Comparison of ENCODE assay signal across 7 cellular contexts in the genomic region with DNA sequence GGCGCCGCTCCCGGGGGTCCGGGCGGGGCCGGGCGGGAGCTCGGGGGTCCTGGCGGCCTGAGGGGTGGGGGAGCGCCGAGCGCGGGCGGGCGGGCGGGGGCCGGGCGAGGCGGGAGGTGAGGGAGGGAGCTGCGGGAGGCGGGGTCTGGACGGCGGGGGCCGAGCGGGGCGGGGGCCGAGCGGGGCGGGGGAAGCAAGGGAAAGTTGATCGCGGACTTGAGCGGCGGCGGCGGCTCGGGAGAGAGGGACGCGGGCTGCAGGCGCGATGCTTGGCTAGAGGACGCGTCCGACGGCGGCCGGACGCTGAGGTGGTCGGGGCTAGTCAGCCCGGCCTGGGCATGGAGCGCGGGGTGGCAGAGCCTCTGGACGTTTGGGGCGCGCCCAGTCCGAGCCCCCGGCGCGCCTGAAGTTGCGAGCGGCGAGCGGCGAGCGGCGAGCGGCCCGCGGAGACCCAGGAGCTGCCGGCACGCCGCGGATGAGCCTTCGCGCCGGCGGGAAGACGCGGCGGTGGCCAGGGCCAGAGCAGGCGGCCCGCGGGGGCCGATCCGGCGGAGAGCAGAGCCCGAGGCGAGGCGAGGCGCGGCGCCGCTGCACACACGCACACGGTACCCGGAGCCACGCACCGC. TPM values are rescaled to one million over a fixed set of nuclear protein-coding genes. Genes with fewer than 3 reads are reported as not detected.
DNase-seq lines count a peak whose midpoint lies in the region; ATAC-seq and TF ChIP-seq lines count a peak whose summit lies in the region.

A gene (plus strand): TSS at position 207 of the 626 bp plus-strand sequence. CDS start 42,912 bp downstream, outside the sequence.

- H4K91ac ChIP-seq in H9 (ENCODE audit: insufficient read length, low read depth, low read length): no peak within 1 kb of the TSS

- H3K27ac ChIP-seq in H9 (ENCODE audit: insufficient read length, low read depth, low read length) (no peak within 1 kb of the TSS), neural cell (ENCODE audit: low read length) (no peak within 1 kb of the TSS)

- no peak within 1 kb of the TSS for H3T11ph ChIP-seq in H9 (ENCODE audit: low read length)

- no peaks in the 10 kb centered on the region for H3K79me1 ChIP-seq in H9 (ENCODE audit: insufficient read depth, low read depth, low read length, poor library complexity, severe bottlenecking)

- H4K5ac ChIP-seq in H9 (ENCODE audit: insufficient read length, low read depth, low read length): no peak within 1 kb of the TSS

- H3K27me3 Mint-ChIP-seq in H9 (ENCODE audit: low read depth): peaks cover 91% of the 10 kb centered on the region
- peaks cover 58 to 84% of the 10 kb centered on the region in 2 donors for H3K27me3 Mint-ChIP-seq in effector memory CD8-positive, alpha-beta T cell

- H2BK15ac ChIP-seq in H9 (ENCODE audit: low read depth, low read length): no peak within 1 kb of the TSS

- peak within 1 kb of the TSS; percentile 60 to 83 for H3K4me3 Mint-ChIP-seq in H9
- H3K4me3 Mint-ChIP-seq in effector memory CD8-positive, alpha-beta T cell: peak within 1 kb of the TSS; percentile 74 to 75

- H3K27me3 ChIP-seq in H9 (ENCODE audit: insufficient read depth, low read length): peaks cover 25% of the 10 kb centered on the region; the same call in 1 of the 2 replicates
- H3K27me3 ChIP-seq in neural cell (ENCODE audit: insufficient read depth, low read depth, low read length): peaks cover 32% of the 10 kb centered on the region

- peaks cover 14 to 18% of the 10 kb centered on the region in 2 experiments for H3K4me1 Mint-ChIP-seq in H9
- H3K4me1 Mint-ChIP-seq in effector memory CD8-positive, alpha-beta T cell (ENCODE audit: low read depth in 2 of 2): peaks cover 0 to 10% of the 10 kb centered on the region in 2 donors

- H3K4me1 ChIP-seq in H9 (ENCODE audit: insufficient read depth, low read length): peaks cover 3% of the 10 kb centered on the region; the same call in 1 of the 2 replicates

- TF ChIP-seq CTCF in H9 (conservative IDR thresholded peaks at IDR 0.05) (no peak), neural cell (IDR thresholded peaks at IDR 0.05; ENCODE audit: poor library complexity, severe bottlenecking) (peak; percentile 26)

- H3K4ac ChIP-seq in H9 (ENCODE audit: low read depth, low read length): no peak within 1 kb of the TSS

- peak within 1 kb of the TSS; percentile 71 for H3K4me3 ChIP-seq in neural cell (ENCODE audit: low read length)

- H3K56ac ChIP-seq in H9 (ENCODE audit: insufficient read length, low read depth, low read length): no peak within 1 kb of the TSS

- H3K9ac ChIP-seq in H9 (ENCODE audit: extremely low read depth, insufficient read length, low read length) (no peak within 1 kb of the TSS), neural cell (ENCODE audit: low read length) (peak within 1 kb of the TSS; percentile 52)

- H3K36me3 Mint-ChIP-seq in H9 (ENCODE audit: insufficient read depth in 1 of 3, low read depth in 3 of 3): peaks cover 0 to 1% (median 0%) of the 10 kb centered on the region in 3 experiments; a peak in 1 of 7 replicates
- H3K36me3 Mint-ChIP-seq in effector memory CD8-positive, alpha-beta T cell (ENCODE audit: insufficient read depth): no peaks in the 10 kb centered on the region

- no peak within 1 kb of the TSS for H2AFZ ChIP-seq in H9 (ENCODE audit: low read length)
- H2AFZ ChIP-seq in neural cell (ENCODE audit: low read depth, low read length): no peak within 1 kb of the TSS

- H4K20me1 ChIP-seq in H9 (ENCODE audit: control insufficient read depth, insufficient read depth, insufficient read length) (no peaks in the 10 kb centered on the region), neural cell (ENCODE audit: insufficient read depth) (no peaks in the 10 kb centered on the region)

- no peak within 1 kb of the TSS for H2BK5ac ChIP-seq in H9 (ENCODE audit: insufficient read length, low read length)

- H2AK5ac ChIP-seq in H9 (ENCODE audit: insufficient read length, low read length): no peak within 1 kb of the TSS

- no peak within 1 kb of the TSS for H2BK120ac ChIP-seq in H9 (ENCODE audit: low read depth, low read length, poor library complexity, severe bottlenecking)

- H3K9me2 ChIP-seq in neural cell (ENCODE audit: insufficient read depth, low read length): no peaks in the 10 kb centered on the region

- TF ChIP-seq RAD21 in neural cell (conservative IDR thresholded peaks at IDR 0.05): peak; percentile 50

- DNase-seq in H9 (peak; percentile 80), NCI-H69 (lab: John Stamatoyannopoulos, UW) (peak; percentile 81)
- DNase-seq in effector memory CD8-positive, alpha-beta T cell: no peak

- WGBS in H9 (ENCODE audit: extremely low coverage, insufficient read length, low lambda C conversion rate): no CpG with 5 or more reads among the region's 97 CpGs

- no peak within 1 kb of the TSS for H3K18ac ChIP-seq in H9 (ENCODE audit: insufficient read length, low read depth, low read length)

- H3K36me3 ChIP-seq in neural cell (ENCODE audit: insufficient read depth, low read length): no peaks in the 10 kb centered on the region

- ATAC-seq in effector memory CD8-positive, alpha-beta T cell (replicated peaks): peak; percentile 31
- ATAC-seq in GM18870 (IDR thresholded peaks at IDR 0.05; ENCODE audit: unreplicated experiment) (no peak), GM21737 (IDR thresholded peaks at IDR 0.05; ENCODE audit: unreplicated experiment) (no peak), GM18517 (IDR thresholded peaks at IDR 0.05; ENCODE audit: unreplicated experiment) (no peak)

- no peak within 1 kb of the TSS for H4K8ac ChIP-seq in H9 (replicated peaks; ENCODE audit: insufficient read length, low read depth, low read length)

- no peaks in the 10 kb centered on the region for H3K79me2 ChIP-seq in H9 (ENCODE audit: insufficient read depth, low read length)
- no peaks in the 10 kb centered on the region for H3K79me2 ChIP-seq in neural cell (replicated peaks; ENCODE audit: insufficient read depth, low read length)

- H3K9me3 Mint-ChIP-seq in H9: no peaks in the 10 kb centered on the region
- H3K9me3 Mint-ChIP-seq in effector memory CD8-positive, alpha-beta T cell: no peaks in the 10 kb centered on the region

- H2BK20ac ChIP-seq in H9 (ENCODE audit: low read depth, low read length, poor library complexity, severe bottlenecking): no peak within 1 kb of the TSS

- H3K23ac ChIP-seq in H9 (ENCODE audit: insufficient read length, low read depth, low read length): no peak within 1 kb of the TSS

- no peaks in the 10 kb centered on the region for H3K9me3 ChIP-seq in H9 (ENCODE audit: control insufficient read depth, low read depth, low read length)
- no peaks in the 10 kb centered on the region for H3K9me3 ChIP-seq in neural cell (ENCODE audit: low read length)

- peak within 1 kb of the TSS; percentile 65 for H3K4me2 ChIP-seq in H9 (ENCODE audit: insufficient read depth, insufficient read length, low read length)
- peak within 1 kb of the TSS; percentile 48 for H3K4me2 ChIP-seq in neural cell (ENCODE audit: low read length)

- 0 out of 2 replicates have a peak within 1 kb of the TSS, but pooled peaks have one; percentile 8 for H3K14ac ChIP-seq in H9 (ENCODE audit: insufficient read depth, low read length)

- peaks cover 6% of the 10 kb centered on the region for H3K23me2 ChIP-seq in H9 (ENCODE audit: insufficient read length, low read depth, low read length, poor library complexity, severe bottlenecking)

- no peaks in the 10 kb centered on the region for H3F3A ChIP-seq in neural cell (ENCODE audit: insufficient read depth, low read length, poor library complexity, severe bottlenecking)

- H2BK12ac ChIP-seq in H9 (ENCODE audit: insufficient read length, low read depth, low read length): no peak within 1 kb of the TSS

- TF ChIP-seq EP300 in neural cell (conservative IDR thresholded peaks at IDR 0.05; ENCODE audit: poor library complexity, severe bottlenecking): no peak

- H3K27ac Mint-ChIP-seq in H9: peak within 1 kb of the TSS in 1 of 3 experiments; percentile 90; a peak in 1 of 7 replicates
- H3K27ac Mint-ChIP-seq in effector memory CD8-positive, alpha-beta T cell: no peak within 1 kb of the TSS

TF ChIP-seq in neural cell, 6 proteins besides CTCF, POLR2A, EP300 and RAD21:
- TF ChIP-seq SMC3 (conservative IDR thresholded peaks at IDR 0.05; ENCODE audit: poor library complexity) (peak; percentile 58), MXI1 (conservative IDR thresholded peaks at IDR 0.05; ENCODE audit: poor library complexity, severe bottlenecking) (peak; percentile 52), EZH2 (IDR thresholded peaks at IDR 0.05; ENCODE audit: borderline replicate concordance, insufficient read depth, low read length, poor library complexity, severe bottlenecking) (no peak)

RNA-seq across cellular contexts. Expression of the gene that starts here (rescaled TPM):
- total RNA-seq in H9 (2021): 1.1 and 2.1 TPM in 2 replicates
- polyA plus RNA-seq in neural cell: 6.6 and 8.7 TPM in 2 replicates
- polyA minus RNA-seq in neural cell: 5.1 and 7.1 TPM in 2 replicates

Comparison
In these comparisons a context has a peak if more than half of its experiments do, and no peak if none do; other contexts are left out.
1. DNase-seq: peak in H9 (single experiment) and NCI-H69 (single experiment); none in effector memory CD8-positive, alpha-beta T cell (0 of 3).